In the genomic region with DNA sequence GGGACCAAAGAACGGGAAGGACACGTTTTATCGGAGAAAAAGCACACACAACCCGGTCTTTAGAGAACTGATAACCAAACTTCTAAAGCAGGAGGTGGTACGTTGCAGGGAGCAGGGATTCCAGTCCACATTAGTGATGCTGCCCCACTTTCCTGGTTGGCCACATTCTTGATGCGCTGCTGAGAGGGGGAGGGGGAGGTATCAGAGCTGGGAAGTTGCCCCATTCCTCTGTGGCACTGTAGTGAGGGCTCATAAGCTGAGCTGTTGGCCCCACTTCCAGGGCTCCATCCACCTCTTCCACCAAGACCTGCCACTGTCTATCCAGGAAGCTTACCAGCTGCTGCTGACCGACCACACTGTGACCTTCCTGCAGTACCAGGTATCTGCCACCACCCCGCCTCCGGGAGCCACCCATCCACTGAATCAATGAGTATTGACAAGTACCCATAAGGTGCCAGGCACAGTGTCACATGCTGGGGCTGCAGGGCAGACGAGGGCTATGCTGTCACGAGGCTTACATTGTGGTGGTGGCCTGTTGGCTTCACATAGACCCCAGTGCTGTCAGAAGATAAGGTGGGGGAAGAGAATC, we compare ENCODE assay signal across 8 cellular contexts. TPM values are rescaled to one million over a fixed set of nuclear protein-coding genes. Genes with fewer than 3 reads are reported as not detected.
DNase-seq lines count a peak whose midpoint lies in the region; ATAC-seq and TF ChIP-seq lines count a peak whose summit lies in the region.

No MANE protein-coding gene starts in this region.

- peak overlapping the region; percentile 58 for H3K27ac ChIP-seq in CD4-positive, CD25-positive, alpha-beta regulatory T cell (ENCODE audit: insufficient read depth, low read length, poor library complexity, severe bottlenecking)
- H3K27ac ChIP-seq in KMS-11 (no peak overlapping the region), suprapubic skin (no peak overlapping the region)

- TF ChIP-seq EP300 in suprapubic skin (IDR thresholded peaks at IDR 0.05) = no peak

- H3K4me1 ChIP-seq in CD4-positive, CD25-positive, alpha-beta regulatory T cell (ENCODE audit: control insufficient read depth, insufficient read depth, low read length, poor library complexity, severe bottlenecking) = peaks cover 37% of the 10 kb centered on the region
- H3K4me1 ChIP-seq in KMS-11 (ENCODE audit: low read depth, poor library complexity, severe bottlenecking) (peaks cover 20% of the 10 kb centered on the region), suprapubic skin (peaks cover 32% of the 10 kb centered on the region)

- TF ChIP-seq POLR2A in suprapubic skin (IDR thresholded peaks at IDR 0.05) = no peak

- peaks cover 6% of the 10 kb centered on the region for H3K36me3 ChIP-seq in CD4-positive, CD25-positive, alpha-beta regulatory T cell (ENCODE audit: control insufficient read depth, insufficient read depth, low read length)
- no peaks in the 10 kb centered on the region for H3K36me3 ChIP-seq in KMS-11 (ENCODE audit: insufficient read depth)
- peaks cover 22% of the 10 kb centered on the region for H3K36me3 ChIP-seq in suprapubic skin

- peak overlapping the region; percentile 88 to 97 (median 94) for H3K27ac Mint-ChIP-seq in CD4-positive, CD25-positive, alpha-beta regulatory T cell
- H3K27ac Mint-ChIP-seq in activated naive CD8-positive, alpha-beta T cell treated with anti-CD3 and anti-CD28 coated beads, Interleukin-2, amount 50 U/mL, for 24 hours = peak overlapping the region; percentile 62

- H3K27me3 ChIP-seq in CD4-positive, CD25-positive, alpha-beta regulatory T cell (ENCODE audit: control insufficient read depth, insufficient read depth, low read length) = no peaks in the 10 kb centered on the region
- H3K27me3 ChIP-seq in KMS-11 (ENCODE audit: insufficient read depth, low read depth) (no peaks in the 10 kb centered on the region), suprapubic skin (no peaks in the 10 kb centered on the region)

- 29% methylated on average over 10 of the region's 11 CpGs for WGBS in suprapubic skin

- H3K9me3 ChIP-seq in CD4-positive, CD25-positive, alpha-beta regulatory T cell (ENCODE audit: control insufficient read depth in 2 of 2, low read length in 2 of 2) = no peaks in the 10 kb centered on the region
- H3K9me3 ChIP-seq in suprapubic skin = no peaks in the 10 kb centered on the region

- no peaks in the 10 kb centered on the region for H3K79me2 ChIP-seq in KMS-11 (ENCODE audit: insufficient read depth, low read depth)

- peak in 1 of 3 donors; percentile 47 for DNase-seq in CD4-positive, CD25-positive, alpha-beta regulatory T cell
- DNase-seq in activated naive CD8-positive, alpha-beta T cell treated with anti-CD3 and anti-CD28 coated beads, Interleukin-2, amount 50 U/mL, for 24 hours = peak; percentile 45
- DNase-seq in left lobe of liver (ENCODE audit: low spot score) = peak; percentile 52
- peak in 1 of 2 donors; percentile 60 for DNase-seq in suprapubic skin (ENCODE audit: low spot score in 2 of 2)
- no peak for DNase-seq in dedifferentiated amniotic fluid mesenchymal stem cell (ENCODE audit: extremely low spot score)
- no peak for DNase-seq in cortex of kidney (lab: John Stamatoyannopoulos, UW)

- peaks cover 10% of the 10 kb centered on the region for H3K27me3 Mint-ChIP-seq in CD4-positive, CD25-positive, alpha-beta regulatory T cell
- H3K27me3 Mint-ChIP-seq in activated naive CD8-positive, alpha-beta T cell treated with anti-CD3 and anti-CD28 coated beads, Interleukin-2, amount 50 U/mL, for 24 hours = no peaks in the 10 kb centered on the region

- H3K9me3 Mint-ChIP-seq in CD4-positive, CD25-positive, alpha-beta regulatory T cell = no peaks in the 10 kb centered on the region
- no peaks in the 10 kb centered on the region for H3K9me3 Mint-ChIP-seq in activated naive CD8-positive, alpha-beta T cell treated with anti-CD3 and anti-CD28 coated beads, Interleukin-2, amount 50 U/mL, for 24 hours

- peak overlapping the region; percentile 81; the same call in 1 of the 2 replicates for H2AFZ ChIP-seq in KMS-11 (ENCODE audit: low read depth)

- TF ChIP-seq CTCF in KMS-11 (conservative IDR thresholded peaks at IDR 0.05; ENCODE audit: low read depth, low read length) (no peak), suprapubic skin (IDR thresholded peaks at IDR 0.05) (peak in 1 of 2 donors; percentile 12)

- peaks cover 9 to 27% (median 15%) of the 10 kb centered on the region in 4 donors for H3K4me1 Mint-ChIP-seq in CD4-positive, CD25-positive, alpha-beta regulatory T cell
- peaks cover 25% of the 10 kb centered on the region for H3K4me1 Mint-ChIP-seq in activated naive CD8-positive, alpha-beta T cell treated with anti-CD3 and anti-CD28 coated beads, Interleukin-2, amount 50 U/mL, for 24 hours

- peak overlapping the region; percentile 77 for H3K4me3 ChIP-seq in CD4-positive, CD25-positive, alpha-beta regulatory T cell (ENCODE audit: low read depth, low read length)
- H3K4me3 ChIP-seq in KMS-11 (IDR thresholded peaks at IDR 0.05; ENCODE audit: insufficient read depth, low read depth, low read length) (no peak overlapping the region), suprapubic skin (peak overlapping the region; percentile 79)

- no peaks in the 10 kb centered on the region for H4K20me1 ChIP-seq in KMS-11 (ENCODE audit: insufficient read depth)

- ATAC-seq in CD4-positive, CD25-positive, alpha-beta regulatory T cell (ENCODE audit: low read depth in 2 of 2) = no peak
- no peak for ATAC-seq in activated naive CD8-positive, alpha-beta T cell treated with anti-CD3 and anti-CD28 coated beads, Interleukin-2, amount 50 U/mL, for 24 hours
- ATAC-seq in left lobe of liver = no peak
- no peak for ATAC-seq in HG03342 (IDR thresholded peaks at IDR 0.05; ENCODE audit: unreplicated experiment)

- H3K4me2 ChIP-seq in KMS-11 = peak overlapping the region; percentile 80

- H3K9ac ChIP-seq in KMS-11 = peak overlapping the region; percentile 20; the same call in 1 of the 2 replicates

- H3K4me3 Mint-ChIP-seq in CD4-positive, CD25-positive, alpha-beta regulatory T cell = peak overlapping the region; percentile 77 to 90 (median 86)
- H3K4me3 Mint-ChIP-seq in activated naive CD8-positive, alpha-beta T cell treated with anti-CD3 and anti-CD28 coated beads, Interleukin-2, amount 50 U/mL, for 24 hours = peak overlapping the region; percentile 87

- H3K36me3 Mint-ChIP-seq in CD4-positive, CD25-positive, alpha-beta regulatory T cell = peaks cover 4% of the 10 kb centered on the region
- H3K36me3 Mint-ChIP-seq in activated naive CD8-positive, alpha-beta T cell treated with anti-CD3 and anti-CD28 coated beads, Interleukin-2, amount 50 U/mL, for 24 hours (ENCODE audit: low read depth) = peaks cover 18% of the 10 kb centered on the region

RNA-seq across cellular contexts. Expression of a gene that starts 1.0 kb away (rescaled TPM):
- 35.2 TPM for total RNA-seq in CD4-positive, CD25-positive, alpha-beta regulatory T cell
- 10 to 100 TPM; 42.7 to 54.6 (median 52.9) TPM for polyA plus RNA-seq in CD4-positive, CD25-positive, alpha-beta regulatory T cell
- total RNA-seq in left lobe of liver (15.9 TPM), suprapubic skin (10 to 100 TPM; 53.9 to 73.5 (median 62.9) TPM)

RNA-seq across cellular contexts. Expression of a gene that starts 2.0 kb away (rescaled TPM):
- total RNA-seq in CD4-positive, CD25-positive, alpha-beta regulatory T cell = 0.44 TPM
- under 1 TPM in 1 of 4 donors, not detected in 3; 0.24 TPM for polyA plus RNA-seq in CD4-positive, CD25-positive, alpha-beta regulatory T cell
- 26.4 TPM for total RNA-seq in left lobe of liver
- 10 to 100 TPM; 18.7 to 25.1 (median 22.1) TPM for total RNA-seq in suprapubic skin

RNA-seq across cellular contexts. Expression of a gene that starts 8.1 kb away (rescaled TPM):
- 44.1 TPM for total RNA-seq in CD4-positive, CD25-positive, alpha-beta regulatory T cell
- 10 to 100 TPM; 13.6 to 19.2 (median 16.8) TPM for polyA plus RNA-seq in CD4-positive, CD25-positive, alpha-beta regulatory T cell
- 90.6 TPM for total RNA-seq in left lobe of liver
- total RNA-seq in suprapubic skin = 100 to 1,000 TPM in 1 of 4 donors, 10 to 100 TPM in 3; 75.3 to 114 (median 78.4) TPM

Comparison
In these comparisons a context has a peak if more than half of its experiments do, and no peak if none do; other contexts are left out.
1. DNase-seq: peak in activated naive CD8-positive, alpha-beta T cell treated with anti-CD3 and anti-CD28 coated beads, Interleukin-2, amount 50 U/mL, for 24 hours (single experiment) and left lobe of liver (single experiment); none in dedifferentiated amniotic fluid mesenchymal stem cell (single experiment) and cortex of kidney (single experiment).
2. RNA of a gene that starts 2.0 kb away (total RNA-seq): 26.4 TPM in left lobe of liver (single experiment) and 18.7 to 25.1 TPM in suprapubic skin; 0.44 TPM in CD4-positive, CD25-positive, alpha-beta regulatory T cell (single experiment); every median in the first group is over 10 times any median in the second.